Comparison of ENCODE assay signal across 11 cellular contexts in genomic region chr11:132555617-132556016, GRCh38.
"Had no signal": no experiment of that assay in that cellular context is flagged by ENCODE, and none has a peak within 500 bp of the region (broad histone marks: within the 10 kb centered on the region; RNA-seq: fewer than 3 reads in every experiment).

No MANE protein-coding gene starts in this region.

- H3K4me2 ChIP-seq: GM23338 had no signal

- H3K9ac ChIP-seq: GM23248 had no signal

- H3K27ac ChIP-seq: GM23248 had no signal

- H3K4me1 ChIP-seq: HAP-1 had no signal

- FAIRE-seq: H1, H54 had no signal

- DNase-seq: GM23248, GOT3, H7, H9, HCEC 1CT, HFFc6 had no signal

- H3K36me3 ChIP-seq: HAP-1 had no signal

- H3K9me3 ChIP-seq: HAP-1 had no signal

- H2AFZ ChIP-seq: GM23248, GM23338 had no signal

- ATAC-seq: GM23338, HCT116 had no signal

- H3K4me3 ChIP-seq: GM23248, GM23338, HAP-1 had no signal
